29 cellular contexts compared by ENCODE assay signal in genomic region chr7:7612519-7612918, GRCh38.
"Had no signal": no experiment of that assay in that cellular context is flagged by ENCODE, and none has a peak within 500 bp of the region (broad histone marks: within the 10 kb centered on the region; RNA-seq: fewer than 3 reads in every experiment).

No MANE protein-coding gene starts in this region.

- H3K9me3 Mint-ChIP-seq: stimulated activated effector memory CD8-positive, alpha-beta T cell treated with anti-CD3 and anti-CD28 coated beads, Interleukin-12 subunit alpha, Interleukin-12 subunit beta, amount 100 ng/mL, for 72 hours; stimulated activated memory B cell treated with anti-CD40 and anti-IgM and Interleukin-4, amounts not matched to agents 10 μg/mL and 1 μg/mL and 100 μg/mL, for 72 hours; stimulated activated naive B cell treated with anti-CD40 and anti-IgM and Interleukin-4, amounts not matched to agents 10 μg/mL and 1 μg/mL and 100 μg/mL, for 72 hours; stimulated activated naive CD8-positive, alpha-beta T cell treated with anti-CD3 and anti-CD28 coated beads, Interleukin-15, amount 100 ng/mL, for 72 hours; stimulated activated naive CD8-positive, alpha-beta T cell treated with anti-CD3 and anti-CD28 coated beads, Interleukin-15, Interleukin-2, amounts not matched to agents 100 ng/mL and 50 ng/mL, for 24 hours; type B pancreatic cell had no signal

- H3K4me3 Mint-ChIP-seq: stimulated activated effector memory CD8-positive, alpha-beta T cell treated with anti-CD3 and anti-CD28 coated beads, Interleukin-12 subunit alpha, Interleukin-12 subunit beta, amount 100 ng/mL, for 72 hours; stimulated activated memory B cell treated with anti-CD40 and anti-IgM and Interleukin-4, amounts not matched to agents 10 μg/mL and 1 μg/mL and 100 μg/mL, for 72 hours; stimulated activated naive B cell treated with anti-CD40 and anti-IgM and Interleukin-4, amounts not matched to agents 10 μg/mL and 1 μg/mL and 100 μg/mL, for 72 hours; stimulated activated naive CD8-positive, alpha-beta T cell treated with anti-CD3 and anti-CD28 coated beads, Interleukin-15, amount 100 ng/mL, for 72 hours; stimulated activated naive CD8-positive, alpha-beta T cell treated with anti-CD3 and anti-CD28 coated beads, Interleukin-15, Interleukin-2, amounts not matched to agents 100 ng/mL and 50 ng/mL, for 24 hours; type B pancreatic cell had no signal

- H3K27ac ChIP-seq: stomach, suprapubic skin, testis, thoracic aorta, thyroid gland, tibial artery, tibial nerve, transverse colon, upper lobe of left lung, upper lobe of right lung, uterus, vagina had no signal

- H3K36me3 ChIP-seq: thoracic aorta, thyroid gland, uterus had no signal

- H3K4me1 ChIP-seq: stomach, suprapubic skin, tibial artery, tibial nerve, transverse colon, upper lobe of left lung, upper lobe of right lung, uterus, vagina had no signal

- H3K36me3 Mint-ChIP-seq: type B pancreatic cell had no signal

- H3K4me3 ChIP-seq: stomach, suprapubic skin, testis, thoracic aorta, thyroid gland, tibial artery, tibial nerve, transverse colon, upper lobe of left lung, upper lobe of right lung, uterus, vagina had no signal

- H3K4me1 Mint-ChIP-seq: stimulated activated effector memory CD8-positive, alpha-beta T cell treated with anti-CD3 and anti-CD28 coated beads, Interleukin-12 subunit alpha, Interleukin-12 subunit beta, amount 100 ng/mL, for 72 hours; stimulated activated memory B cell treated with anti-CD40 and anti-IgM and Interleukin-4, amounts not matched to agents 10 μg/mL and 1 μg/mL and 100 μg/mL, for 72 hours had no signal

- H3K27ac Mint-ChIP-seq: stimulated activated effector memory CD8-positive, alpha-beta T cell treated with anti-CD3 and anti-CD28 coated beads, Interleukin-12 subunit alpha, Interleukin-12 subunit beta, amount 100 ng/mL, for 72 hours; stimulated activated memory B cell treated with anti-CD40 and anti-IgM and Interleukin-4, amounts not matched to agents 10 μg/mL and 1 μg/mL and 100 μg/mL, for 72 hours; stimulated activated naive B cell treated with anti-CD40 and anti-IgM and Interleukin-4, amounts not matched to agents 10 μg/mL and 1 μg/mL and 100 μg/mL, for 72 hours; stimulated activated naive CD8-positive, alpha-beta T cell treated with anti-CD3 and anti-CD28 coated beads, Interleukin-15, amount 100 ng/mL, for 72 hours; stimulated activated naive CD8-positive, alpha-beta T cell treated with anti-CD3 and anti-CD28 coated beads, Interleukin-15, Interleukin-2, amounts not matched to agents 100 ng/mL and 50 ng/mL, for 24 hours; type B pancreatic cell had no signal

- H3K27me3 ChIP-seq: stomach, suprapubic skin, testis, thyroid gland, tibial artery, tibial nerve, transverse colon, upper lobe of left lung, upper lobe of right lung, uterus, vagina had no signal

- H3K9me3 ChIP-seq: stomach, suprapubic skin, testis, thoracic aorta, thyroid gland, tibial artery, tibial nerve, transverse colon, upper lobe of left lung, upper lobe of right lung, uterus, vagina had no signal

- DNase-seq: stimulated activated CD4-positive, alpha-beta T cell treated with anti-CD3 and anti-CD28 coated beads, Interleukin-2, amount 100 ng/mL, for 48 hours; stimulated activated CD4-positive, alpha-beta T cell treated with anti-CD3 and anti-CD28 coated beads, Interleukin-4, amount 100 ng/mL, for 1 hour; stimulated activated CD4-positive, alpha-beta T cell treated with anti-CD3 and anti-CD28 coated beads, Interleukin-4, amount 100 ng/mL, for 24 hours; stimulated activated CD4-positive, alpha-beta T cell treated with anti-CD3 and anti-CD28 coated beads, Interleukin-4, amount 100 ng/mL, for 4 hours; stimulated activated CD8-positive, alpha-beta memory T cell treated with anti-CD3 and anti-CD28 coated beads, Interleukin-4, amount 100 ng/mL, for 48 hours; stimulated activated naive B cell treated with anti-CD40 and anti-IgM and Interleukin-4, amounts not matched to agents 10 μg/mL and 1 μg/mL and 100 μg/mL, for 72 hours; stimulated activated naive CD4-positive, alpha-beta T cell; stimulated activated naive CD4-positive, alpha-beta T cell treated with Interleukin-2 at 50 U/mL for 16 hours; stimulated activated naive CD8-positive, alpha-beta T cell treated with anti-CD3 and anti-CD28 coated beads, Interleukin-15, amount 100 ng/mL, for 72 hours; stimulated activated naive CD8-positive, alpha-beta T cell treated with anti-CD3 and anti-CD28 coated beads, Interleukin-15, Interleukin-2, amounts not matched to agents 100 U/mL and 50 U/mL, for 24 hours; stomach; substantia nigra; testis; thyroid gland; tibial artery; transverse colon; trophoblast cell; upper lobe of left lung; upper lobe of right lung; uterus had no signal

- H3K27me3 Mint-ChIP-seq: stimulated activated memory B cell treated with anti-CD40 and anti-IgM and Interleukin-4, amounts not matched to agents 10 μg/mL and 1 μg/mL and 100 μg/mL, for 72 hours; stimulated activated naive B cell treated with anti-CD40 and anti-IgM and Interleukin-4, amounts not matched to agents 10 μg/mL and 1 μg/mL and 100 μg/mL, for 72 hours; stimulated activated naive CD8-positive, alpha-beta T cell treated with anti-CD3 and anti-CD28 coated beads, Interleukin-15, amount 100 ng/mL, for 72 hours; stimulated activated naive CD8-positive, alpha-beta T cell treated with anti-CD3 and anti-CD28 coated beads, Interleukin-15, Interleukin-2, amounts not matched to agents 100 ng/mL and 50 ng/mL, for 24 hours; type B pancreatic cell had no signal

- FAIRE-seq: urothelium cell line had no signal

- ATAC-seq: stimulated activated effector memory CD8-positive, alpha-beta T cell treated with anti-CD3 and anti-CD28 coated beads, Interleukin-12 subunit alpha, Interleukin-12 subunit beta, amount 100 ng/mL, for 72 hours; stimulated activated memory B cell treated with anti-CD40 and anti-IgM and Interleukin-4, amounts not matched to agents 10 μg/mL and 1 μg/mL and 100 μg/mL, for 72 hours; stimulated activated naive B cell treated with anti-CD40 and anti-IgM and Interleukin-4, amounts not matched to agents 10 μg/mL and 1 μg/mL and 100 μg/mL, for 72 hours; stimulated activated naive CD8-positive, alpha-beta T cell treated with anti-CD3 and anti-CD28 coated beads, Interleukin-15, amount 100 ng/mL, for 72 hours; stimulated activated naive CD8-positive, alpha-beta T cell treated with anti-CD3 and anti-CD28 coated beads, Interleukin-15, Interleukin-2, amounts not matched to agents 100 U/mL and 50 U/mL, for 24 hours; upper lobe of right lung had no signal
